20 cellular contexts compared by ENCODE assay signal in genomic region chr5:113693205-113693553, GRCh38.
DNase-seq lines count a peak whose midpoint lies in the region; ATAC-seq and TF ChIP-seq lines count a peak whose summit lies in the region.
"Had no signal": no experiment of that assay in that cellular context is flagged by ENCODE, and none has a peak within 500 bp of the region (broad histone marks: within the 10 kb centered on the region; RNA-seq: fewer than 3 reads in every experiment).

No MANE protein-coding gene starts in this region.

- H3K9ac ChIP-seq in HUES6 (ENCODE audit: low read length), result peak overlapping the region; percentile 8

- H3K4me1 ChIP-seq in A673 (ENCODE audit: insufficient read depth, low read length, poor library complexity, severe bottlenecking) (peaks cover 13% of the 10 kb centered on the region), HUES6 (ENCODE audit: control insufficient read depth, insufficient read depth, low read length) (peaks cover 21% of the 10 kb centered on the region)
- H3K4me1 ChIP-seq in CD8-positive, alpha-beta T cell (ENCODE audit: insufficient read depth, low read length), result no peaks in the 10 kb centered on the region
- H3K4me1 ChIP-seq: Caco-2, transverse colon had no signal

- DNase-seq in A673 (ENCODE audit: low spot score) (peak; percentile 68), dermis microvascular lymphatic vessel endothelial cell (ENCODE audit: low read depth in 2 of 2) (peak; percentile 57 to 87), mesothelial cell of epicardium (ENCODE audit: low spot score in 2 of 2, unreplicated experiment in 2 of 2) (no peak), left colon (no peak), RKO (ENCODE audit: low spot score) (no peak)
- no peak for DNase-seq in CD8-positive, alpha-beta T cell
- DNase-seq: activated T-cell treated with anti-CD3 and anti-CD28 coated beads, Interleukin-2, amount 50 U/mL, for 24 hours; brain microvascular endothelial cell; Caco-2; foreskin melanocyte; HFFc6; NCI-H1048; NCI-H345; occipital lobe; OCI-M1 had no signal

- H3K4me3 ChIP-seq in A673 (ENCODE audit: low read depth, low read length, poor library complexity, severe bottlenecking), result no peak overlapping the region
- H3K4me3 ChIP-seq in HUES6 (ENCODE audit: low read depth, low read length), result peak overlapping the region; percentile 44
- no peak overlapping the region for H3K4me3 ChIP-seq in CD8-positive, alpha-beta T cell (ENCODE audit: low read depth, low read length)
- H3K4me3 ChIP-seq: transverse colon had no signal

- no peaks in the 10 kb centered on the region for H3K27me3 Mint-ChIP-seq in mesothelial cell of epicardium (ENCODE audit: low read depth)
- peaks cover 44% of the 10 kb centered on the region for H3K27me3 Mint-ChIP-seq in CD8-positive, alpha-beta T cell (ENCODE audit: low read depth)

- H3K4me1 Mint-ChIP-seq in mesothelial cell of epicardium, result peaks cover 30% of the 10 kb centered on the region
- H3K4me1 Mint-ChIP-seq in CD8-positive, alpha-beta T cell (ENCODE audit: low read depth), result no peaks in the 10 kb centered on the region
- H3K4me1 Mint-ChIP-seq: memory B cell had no signal

- CTCF ChIA-PET in A673 (lab: Charles Lee), result no interaction called here
- CTCF ChIA-PET in CD8-positive, alpha-beta T cell (lab: Charles Lee), result no interaction called here

- ATAC-seq in left colon (no peak), HG02884 (IDR thresholded peaks at IDR 0.05; ENCODE audit: unreplicated experiment) (no peak)
- ATAC-seq in CD8-positive, alpha-beta T cell, result no peak
- ATAC-seq: activated naive CD4-positive, alpha-beta T cell treated with anti-CD3 and anti-CD28 coated beads, Interleukin-2, amount 50 U/mL, for 72 hours had no signal

- no peaks in the 10 kb centered on the region for H3K9me3 Mint-ChIP-seq in mesothelial cell of epicardium
- H3K9me3 Mint-ChIP-seq in CD8-positive, alpha-beta T cell, result no peaks in the 10 kb centered on the region
- H3K9me3 Mint-ChIP-seq: activated naive CD4-positive, alpha-beta T cell treated with anti-CD3 and anti-CD28 coated beads, Interleukin-2, amount 50 U/mL, for 72 hours; activated T-cell treated with anti-CD3 and anti-CD28 coated beads, Interleukin-2, amount 50 U/mL, for 24 hours; HFFc6; memory B cell had no signal

- POLR2A ChIA-PET in A673 (lab: Charles Lee; ENCODE audit: low non-redundant PET), result no interaction called here
- POLR2A ChIA-PET in CD8-positive, alpha-beta T cell (lab: Charles Lee), result interaction anchor here (0.5 kb wide), 1 partner anchor 293 kb away, joined by 5 read pairs; no protein-coding TSS in a partner anchor

- H3K27me3 ChIP-seq in A673 (replicated peaks; ENCODE audit: insufficient read depth, low read depth, low read length, poor library complexity), result peaks cover 15% of the 10 kb centered on the region
- H3K27me3 ChIP-seq in HUES6 (ENCODE audit: control insufficient read depth, insufficient read depth, low read length), result no peaks in the 10 kb centered on the region
- no peaks in the 10 kb centered on the region for H3K27me3 ChIP-seq in CD8-positive, alpha-beta T cell (ENCODE audit: insufficient read depth, low read length)

- H3K27ac ChIP-seq in A673 (ENCODE audit: low read depth, low read length, poor library complexity, severe bottlenecking) (no peak overlapping the region), HUES6 (ENCODE audit: low read depth, low read length) (no peak overlapping the region)
- no peak overlapping the region for H3K27ac ChIP-seq in CD8-positive, alpha-beta T cell (ENCODE audit: low read depth, low read length)
- H3K27ac ChIP-seq: brain microvascular endothelial cell, transverse colon had no signal

- H3K9me3 ChIP-seq in A673 (ENCODE audit: low read depth, low read length, poor library complexity, severe bottlenecking) (no peaks in the 10 kb centered on the region), HUES6 (ENCODE audit: control insufficient read depth, insufficient read depth, low read depth, low read length) (0 out of 2 replicates have a peak, but pooled peaks cover 3% of the 10 kb centered on the region)
- H3K9me3 ChIP-seq in CD8-positive, alpha-beta T cell (ENCODE audit: low read length), result no peaks in the 10 kb centered on the region
- H3K9me3 ChIP-seq: Caco-2, transverse colon had no signal

- intact Hi-C loops in A673 (cut with micrococcal nuclease; ENCODE audit: unreplicated experiment), result loop anchor here (10.0 kb wide), 1 partner anchor 402 kb away; no protein-coding TSS in a partner anchor
- intact Hi-C loops in left colon (cut with DNase I, micrococcal nuclease), result no loop called here
- intact Hi-C loops in CD8-positive, alpha-beta T cell (cut with DNase I, micrococcal nuclease), result no loop called here

- peak overlapping the region; percentile 7 for H3K4me3 Mint-ChIP-seq in mesothelial cell of epicardium
- no peak overlapping the region for H3K4me3 Mint-ChIP-seq in CD8-positive, alpha-beta T cell
- H3K4me3 Mint-ChIP-seq: activated T-cell treated with anti-CD3 and anti-CD28 coated beads, Interleukin-2, amount 50 U/mL, for 24 hours; HFFc6; memory B cell had no signal

- no peak overlapping the region for H3K27ac Mint-ChIP-seq in mesothelial cell of epicardium
- H3K27ac Mint-ChIP-seq in CD8-positive, alpha-beta T cell, result no peak overlapping the region
- H3K27ac Mint-ChIP-seq: activated naive CD4-positive, alpha-beta T cell treated with anti-CD3 and anti-CD28 coated beads, Interleukin-2, amount 50 U/mL, for 72 hours; activated T-cell treated with anti-CD3 and anti-CD28 coated beads, Interleukin-2, amount 50 U/mL, for 24 hours; HFFc6; memory B cell had no signal

- no TSS peak for BruUV-seq in A673 (replicated peaks; lab: Mats Ljungman, UMichigan)

- no peak for TF ChIP-seq CTCF in A673 (conservative IDR thresholded peaks at IDR 0.05; ENCODE audit: low read depth, low read length)
- TF ChIP-seq CTCF in mesothelial cell of epicardium (IDR thresholded peaks at IDR 0.05; ENCODE audit: unreplicated experiment), result no peak
- TF ChIP-seq CTCF in CD8-positive, alpha-beta T cell (IDR thresholded peaks at IDR 0.05), result no peak

- H3K36me3 ChIP-seq in A673 (ENCODE audit: insufficient read depth, low read length, poor library complexity, severe bottlenecking) (no peaks in the 10 kb centered on the region), HUES6 (ENCODE audit: control insufficient read depth, insufficient read depth, low read length) (no peaks in the 10 kb centered on the region)
- no peaks in the 10 kb centered on the region for H3K36me3 ChIP-seq in CD8-positive, alpha-beta T cell (ENCODE audit: insufficient read depth, low read length)
- H3K36me3 ChIP-seq: brain microvascular endothelial cell, transverse colon had no signal

- H3K36me3 Mint-ChIP-seq in mesothelial cell of epicardium, result no peaks in the 10 kb centered on the region
- no peaks in the 10 kb centered on the region for H3K36me3 Mint-ChIP-seq in CD8-positive, alpha-beta T cell
- H3K36me3 Mint-ChIP-seq: memory B cell had no signal

Comparison
In these comparisons a context has a peak if more than half of its experiments do, and no peak if none do; other contexts are left out.
1. DNase-seq: peak in A673 (single experiment) and dermis microvascular lymphatic vessel endothelial cell (2 of 2); none in mesothelial cell of epicardium (0 of 2), left colon (0 of 2), RKO (single experiment) and CD8-positive, alpha-beta T cell (0 of 7).